8 cellular contexts compared by ENCODE assay signal in the genomic region with DNA sequence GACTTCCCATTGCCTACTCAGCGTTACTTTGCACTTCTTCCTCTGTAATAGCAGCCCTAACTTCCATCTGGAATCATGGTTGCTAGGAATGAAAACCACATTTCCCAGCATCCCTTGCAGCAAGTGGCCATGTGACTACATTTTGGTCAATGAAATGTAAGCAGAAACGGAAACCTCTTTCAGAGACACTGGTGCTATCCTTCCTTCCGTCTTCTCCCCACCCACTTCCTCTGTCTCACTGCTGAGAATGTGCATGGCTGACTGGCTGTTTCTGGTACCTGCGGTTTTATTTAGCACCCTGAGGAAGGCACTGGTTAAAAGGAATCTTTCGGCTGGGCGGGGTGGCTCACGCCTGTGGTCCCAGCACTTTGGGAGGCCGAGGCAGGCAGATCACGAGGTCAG.
DNase-seq lines count a peak whose midpoint lies in the region; ATAC-seq, FAIRE-seq and TF ChIP-seq lines count a peak whose summit lies in the region.

No MANE protein-coding gene starts in this region.

- H3F3A ChIP-seq in neural progenitor cell (ENCODE audit: low read depth): no peaks in the 10 kb centered on the region

- H3K27ac Mint-ChIP-seq in T-cell (peak overlapping the region; percentile 89 to 93), neural progenitor cell (no peak overlapping the region)
- peak overlapping the region; percentile 90 for H3K27ac Mint-ChIP-seq in activated naive CD4-positive, alpha-beta T cell treated with anti-CD3 and anti-CD28 coated beads, Interleukin-2, amount 10 ng/mL, durations not matched to agents 7 days and 5 days

- ATAC-seq in HG03432 (IDR thresholded peaks at IDR 0.05; ENCODE audit: unreplicated experiment): peak; percentile 76
- peak; percentile 89 to 95 (median 94) for ATAC-seq in T-cell (replicated peaks in 1 of 4)
- ATAC-seq in sciatic nerve: peak; percentile 23
- no peak for ATAC-seq in GM21423 (IDR thresholded peaks at IDR 0.05; ENCODE audit: unreplicated experiment)

- CTCF ChIA-PET in T-cell (lab: Charles Lee): interaction anchor here (0.6 to 1.1 kb wide), 5 partner anchors 10 to 89 kb away, joined by 3 to 6 read pairs (median 3); no protein-coding TSS in a partner anchor
- CTCF ChIA-PET in activated naive CD4-positive, alpha-beta T cell treated with anti-CD3 and anti-CD28 coated beads, Interleukin-2, amount 10 ng/mL, durations not matched to agents 7 days and 5 days (lab: Charles Lee): no interaction called here

- H3K4me3 Mint-ChIP-seq in T-cell: peak overlapping the region; percentile 57 to 62 (median 58)
- H3K4me3 Mint-ChIP-seq in activated naive CD4-positive, alpha-beta T cell treated with anti-CD3 and anti-CD28 coated beads, Interleukin-2, amount 10 ng/mL, durations not matched to agents 7 days and 5 days: peak overlapping the region; percentile 31
- no peak overlapping the region for H3K4me3 Mint-ChIP-seq in neural progenitor cell

- POLR2A ChIA-PET in T-cell (lab: Charles Lee): interaction anchor here in 1 of 2 donors (0.9 kb wide), 1 partner anchor 13 kb away, joined by 3 read pairs; no protein-coding TSS in a partner anchor

- no peak overlapping the region for H2AFZ ChIP-seq in neural progenitor cell (replicated peaks)

- H3K36me3 ChIP-seq in neural progenitor cell: no peaks in the 10 kb centered on the region

- peaks cover 0 to 3% (median 0%) of the 10 kb centered on the region in 3 donors for H3K9me3 Mint-ChIP-seq in T-cell
- peaks cover 6% of the 10 kb centered on the region for H3K9me3 Mint-ChIP-seq in activated naive CD4-positive, alpha-beta T cell treated with anti-CD3 and anti-CD28 coated beads, Interleukin-2, amount 10 ng/mL, durations not matched to agents 7 days and 5 days
- no peaks in the 10 kb centered on the region for H3K9me3 Mint-ChIP-seq in neural progenitor cell

- H3K27me3 Mint-ChIP-seq in T-cell (no peaks in the 10 kb centered on the region), neural progenitor cell (ENCODE audit: insufficient read depth, low read depth) (peaks cover 7% of the 10 kb centered on the region)
- H3K27me3 Mint-ChIP-seq in activated naive CD4-positive, alpha-beta T cell treated with anti-CD3 and anti-CD28 coated beads, Interleukin-2, amount 10 ng/mL, durations not matched to agents 7 days and 5 days: no peaks in the 10 kb centered on the region

- H3K9ac ChIP-seq in neural progenitor cell: no peak overlapping the region

- peak; percentile 96 for FAIRE-seq in GM18507 (lab: Jason Lieb, UNC)

- DNase-seq in GM18507 (ENCODE audit: extremely low spot score, insufficient read length, low read depth): peak; percentile 30
- DNase-seq in T-cell: peak; percentile 50 to 87 (median 75)
- DNase-seq in activated naive CD4-positive, alpha-beta T cell treated with anti-CD3 and anti-CD28 coated beads, Interleukin-2, amount 10 ng/mL, durations not matched to agents 7 days and 5 days: peak; percentile 86
- DNase-seq in sciatic nerve (ENCODE audit: low spot score): no peak
- DNase-seq in neural progenitor cell (ENCODE audit: low spot score): no peak
- DNase-seq in COLO829 (ENCODE audit: low spot score): no peak

- H4K20me1 ChIP-seq in neural progenitor cell (ENCODE audit: low read depth): no peaks in the 10 kb centered on the region

- H3K4me2 ChIP-seq in neural progenitor cell: no peak overlapping the region

- no peaks in the 10 kb centered on the region for H3K9me3 ChIP-seq in neural progenitor cell (ENCODE audit: low read depth)

- H3K4me3 ChIP-seq in neural progenitor cell: no peak overlapping the region

- H3K4me1 Mint-ChIP-seq in T-cell (peaks cover 77 to 84% (median 81%) of the 10 kb centered on the region in 3 donors), neural progenitor cell (peaks cover 26% of the 10 kb centered on the region)
- peaks cover 72% of the 10 kb centered on the region for H3K4me1 Mint-ChIP-seq in activated naive CD4-positive, alpha-beta T cell treated with anti-CD3 and anti-CD28 coated beads, Interleukin-2, amount 10 ng/mL, durations not matched to agents 7 days and 5 days

- peaks cover 4% of the 10 kb centered on the region for H3K4me1 ChIP-seq in neural progenitor cell

- H3K36me3 Mint-ChIP-seq in T-cell (peaks cover 44% of the 10 kb centered on the region), neural progenitor cell (no peaks in the 10 kb centered on the region)
- peaks cover 69% of the 10 kb centered on the region for H3K36me3 Mint-ChIP-seq in activated naive CD4-positive, alpha-beta T cell treated with anti-CD3 and anti-CD28 coated beads, Interleukin-2, amount 10 ng/mL, durations not matched to agents 7 days and 5 days

- no peak for TF ChIP-seq CTCF in neural progenitor cell (IDR thresholded peaks at IDR 0.05)

- no peaks in the 10 kb centered on the region for H3K79me2 ChIP-seq in neural progenitor cell (ENCODE audit: low read depth)

- intact Hi-C loops in sciatic nerve (cut with DNase I): no loop called here

- no peaks in the 10 kb centered on the region for H3K27me3 ChIP-seq in neural progenitor cell

- no peak overlapping the region for H3K27ac ChIP-seq in neural progenitor cell

Comparison
In these comparisons a context has a peak if more than half of its experiments do, and no peak if none do; other contexts are left out.
1. DNase-seq: peak in GM18507 (single experiment), T-cell (34 of 34) and activated naive CD4-positive, alpha-beta T cell treated with anti-CD3 and anti-CD28 coated beads, Interleukin-2, amount 10 ng/mL, durations not matched to agents 7 days and 5 days (single experiment); none in sciatic nerve (single experiment), neural progenitor cell (single experiment) and COLO829 (single experiment).